Comparison of ENCODE assay signal across 8 cellular contexts in genomic region chr4:189124149-189124758, GRCh38.
DNase-seq lines count a peak whose midpoint lies in the region; ATAC-seq, FAIRE-seq and TF ChIP-seq lines count a peak whose summit lies in the region.

No MANE protein-coding gene starts in this region.

- 28 to 35% (median 30%) methylated on average over 10 of the region's 10 CpGs for WGBS in adrenal gland, 4 donors

- H3K4me3 ChIP-seq in adrenal gland = no peak overlapping the region
- no peak overlapping the region for H3K4me3 ChIP-seq in kidney (ENCODE audit: low read length in 2 of 2)

- H3K4me1 ChIP-seq in adrenal gland (replicated peaks in 1 of 2) (no peaks in the 10 kb centered on the region), kidney (ENCODE audit: control insufficient read depth in 1 of 2, insufficient read depth in 1 of 2, low read depth in 1 of 2, low read length in 2 of 2) (no peaks in the 10 kb centered on the region)

- no peak overlapping the region for H3K27ac ChIP-seq in adrenal gland
- H3K27ac ChIP-seq in kidney (ENCODE audit: low read depth in 2 of 2, low read length in 2 of 2) = no peak overlapping the region

- ATAC-seq in HG03108 (IDR thresholded peaks at IDR 0.05; ENCODE audit: unreplicated experiment) (no peak), HG03442 (IDR thresholded peaks at IDR 0.05; ENCODE audit: unreplicated experiment) (no peak)

- intact Hi-C loops in adrenal gland (cut with DNase I) (no loop called here), kidney (cut with DNase I) (no loop called here)

- H3K36me3 ChIP-seq in adrenal gland (replicated peaks in 1 of 2) (no peaks in the 10 kb centered on the region), kidney (ENCODE audit: control insufficient read depth in 1 of 2, insufficient read depth in 2 of 2, low read length in 2 of 2) (no peaks in the 10 kb centered on the region)

- TF ChIP-seq CTCF in adrenal gland (IDR thresholded peaks at IDR 0.05) = peak; percentile 17 to 60 (median 43)
- TF ChIP-seq CTCF in kidney (IDR thresholded peaks at IDR 0.05; ENCODE audit: borderline replicate concordance, extremely low read depth, insufficient read depth) = peak; percentile 67

- FAIRE-seq in A204.1 (lab: Jason Lieb, UNC) (peak; percentile 92), kidney (lab: Jason Lieb, UNC) (peak; percentile 65)

- H3K9me3 ChIP-seq in adrenal gland (replicated peaks in 1 of 3) (no peaks in the 10 kb centered on the region), kidney (ENCODE audit: control insufficient read depth in 1 of 2, low read length in 2 of 2) (no peaks in the 10 kb centered on the region)

- TF ChIP-seq POLR2A in adrenal gland (IDR thresholded peaks at IDR 0.05) (no peak), erythroblast (IDR thresholded peaks at IDR 0.05; ENCODE audit: low read length) (no peak)

- H3K9ac ChIP-seq in kidney (ENCODE audit: low read length in 2 of 2) = no peak overlapping the region

- no peaks in the 10 kb centered on the region for H3K27me3 ChIP-seq in adrenal gland

- peak; percentile 13 for DNase-seq in HT-29 (ENCODE audit: low spot score)
- peak in 6 of 7 donors; percentile 23 to 63 (median 29) for DNase-seq in adrenal gland
- no peak for DNase-seq in kidney
- no peak for DNase-seq in HUDEP-2 (lab: John Stamatoyannopoulos, UW; ENCODE audit: unreplicated experiment in 76 of 76)
- DNase-seq in erythroblast (lab: John Stamatoyannopoulos, UW) = no peak

Comparison
In these comparisons a context has a peak if more than half of its experiments do, and no peak if none do; other contexts are left out.
1. DNase-seq: peak in HT-29 (single experiment) and adrenal gland (6 of 7); none in kidney (single experiment), HUDEP-2 (0 of 76) and erythroblast (0 of 2).